Comparison of ENCODE assay signal across 9 cellular contexts in the genomic region with DNA sequence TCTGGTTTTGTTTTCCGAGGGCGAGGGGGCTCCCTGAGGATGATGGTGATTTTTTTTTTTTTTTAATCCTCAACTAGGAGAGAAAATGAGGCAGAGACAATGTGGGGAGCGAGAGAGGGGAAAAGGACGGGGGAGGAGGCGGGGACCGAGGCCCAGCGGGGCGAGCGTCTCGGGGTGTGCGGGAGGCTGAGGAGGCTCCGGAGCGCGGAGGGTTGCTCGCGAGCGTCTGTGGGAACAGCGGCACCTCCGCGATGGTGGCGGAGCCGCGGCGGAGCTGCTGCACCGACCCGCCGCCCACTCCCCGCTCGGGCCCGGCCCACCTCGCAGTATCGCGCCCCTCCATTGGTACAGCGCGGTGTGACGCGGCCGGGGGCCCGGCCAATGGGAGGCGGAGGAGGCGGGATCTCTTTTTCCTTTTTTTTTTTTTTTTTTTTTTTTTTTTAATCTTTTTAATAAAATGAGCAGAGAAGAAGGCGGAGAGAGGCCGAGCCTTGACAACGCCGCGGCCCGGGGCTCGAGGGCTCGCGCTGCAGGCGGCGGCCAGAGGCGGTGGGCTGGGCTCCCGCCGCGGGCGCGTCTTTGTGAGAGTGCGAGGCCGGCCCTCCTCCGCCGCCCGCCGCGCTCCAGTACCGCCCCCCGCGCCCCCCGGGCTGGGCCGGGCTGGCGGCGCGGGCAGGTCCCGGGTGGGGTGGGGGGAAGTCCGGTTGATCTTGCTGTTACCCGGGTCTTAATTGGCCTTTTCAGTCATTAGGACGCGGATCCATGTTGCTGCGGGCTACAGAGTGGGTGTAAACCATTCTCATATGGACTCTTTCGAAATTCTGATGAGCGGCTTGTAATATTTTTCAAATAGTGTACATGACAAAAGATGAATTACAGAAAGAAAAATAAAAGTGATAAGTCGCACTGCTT. TPM values are rescaled to one million over a fixed set of nuclear protein-coding genes. Genes with fewer than 3 reads are reported as not detected.
DNase-seq lines count a peak whose midpoint lies in the region; ATAC-seq, FAIRE-seq and TF ChIP-seq lines count a peak whose summit lies in the region.
"Had no signal": no experiment of that assay in that cellular context is flagged by ENCODE, and none has a peak within 500 bp of the region (broad histone marks: within the 10 kb centered on the region; RNA-seq: fewer than 3 reads in every experiment).

A gene (minus strand): TSS at position 228 of the 912 bp plus-strand sequence.

- no peak for FAIRE-seq in kidney (lab: Jason Lieb, UNC)
- FAIRE-seq: endometrium had no signal

- peak within 1 kb of the TSS; percentile 94 to 98 for H3K27ac ChIP-seq in kidney (ENCODE audit: low read depth in 2 of 2, low read length in 2 of 2)

- ATAC-seq in GM19023 (IDR thresholded peaks at IDR 0.05; ENCODE audit: unreplicated experiment) = peak; percentile 92
- peak; percentile 88 for ATAC-seq in HG03196 (IDR thresholded peaks at IDR 0.05; ENCODE audit: unreplicated experiment)

- intact Hi-C loops in kidney (cut with DNase I) = no loop called here

- H3K9me3 ChIP-seq in kidney (ENCODE audit: control insufficient read depth in 1 of 2, low read length in 2 of 2) = no peaks in the 10 kb centered on the region

- no peak for TF ChIP-seq CTCF in AG09319 (IDR thresholded peaks at IDR 0.05; ENCODE audit: low read depth, low read length)
- TF ChIP-seq CTCF in kidney (IDR thresholded peaks at IDR 0.05; ENCODE audit: borderline replicate concordance, extremely low read depth, insufficient read depth) = no peak

- peak within 1 kb of the TSS; percentile 80 to 94 for H3K4me3 ChIP-seq in kidney (ENCODE audit: low read length in 2 of 2)

- peaks cover 9 to 30% of the 10 kb centered on the region in 2 donors for H3K4me1 ChIP-seq in kidney (ENCODE audit: control insufficient read depth in 1 of 2, insufficient read depth in 1 of 2, low read depth in 1 of 2, low read length in 2 of 2)

- no peaks in the 10 kb centered on the region for H3K36me3 ChIP-seq in kidney (ENCODE audit: control insufficient read depth in 1 of 2, insufficient read depth in 2 of 2, low read length in 2 of 2)

- peak; percentile 88 for DNase-seq in AG09319 (ENCODE audit: extremely low read depth, low read depth)
- peak; percentile 93 for DNase-seq in NCI-H446 treated with DMSO at 0.1 percent for 48 hours (lab: John Stamatoyannopoulos, UW)
- DNase-seq in activated CD4-positive, CD25-positive, alpha-beta regulatory T cell treated with anti-CD3 and anti-CD28 coated beads, Interleukin-2, amount 50 U/mL, for 16 hours (ENCODE audit: low read depth, low spot score) = peak; percentile 92
- peak; percentile 97 for DNase-seq in central memory CD4-positive, alpha-beta T cell
- peak; percentile 98 for DNase-seq in kidney
- peak; percentile 96 to 97 for DNase-seq in stimulated activated CD4-positive, alpha-beta T cell treated with anti-CD3 and anti-CD28 coated beads, Interleukin-15, amount 100 ng/mL, for 1 hour (ENCODE audit: low read depth in 1 of 2, low spot score in 1 of 2)

- H3K9ac ChIP-seq in kidney (ENCODE audit: low read length in 2 of 2) = peak within 1 kb of the TSS; percentile 83 to 96

RNA-seq across cellular contexts. Expression of the gene that starts here (rescaled TPM):
- total RNA-seq in kidney = 176 TPM
- polyA plus RNA-seq in kidney (ENCODE audit: insufficient read depth, low read depth, low replicate concordance) = 37.2 TPM

Comparison
In these comparisons a context has a peak if more than half of its experiments do, and no peak if none do; other contexts are left out.
1. Peak in every context shown above with its lines: DNase-seq, ATAC-seq, H3K4me3 ChIP-seq and H3K27ac ChIP-seq.